18 cellular contexts compared by ENCODE assay signal in the genomic region with DNA sequence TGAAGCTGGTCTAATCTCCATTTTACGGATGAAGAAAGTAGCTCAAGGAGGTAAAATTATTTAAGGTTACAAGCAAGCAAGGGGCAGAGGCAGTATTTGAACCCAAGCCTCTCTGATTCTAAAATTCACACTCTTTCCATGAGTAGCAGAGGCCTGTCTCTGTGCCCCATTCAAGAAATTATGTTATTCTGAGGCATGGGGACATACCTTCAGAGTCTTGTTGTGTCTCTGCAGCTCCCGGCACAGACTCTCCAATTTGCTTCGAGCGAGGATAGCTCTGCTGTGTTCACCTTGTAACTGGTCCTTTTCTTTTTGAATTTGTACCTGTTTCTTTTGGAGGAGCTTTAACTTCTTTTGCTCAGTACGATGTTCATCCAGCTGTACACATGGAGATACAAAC. TPM values are rescaled to one million over a fixed set of nuclear protein-coding genes. Genes with fewer than 3 reads are reported as not detected.
"Had no signal": no experiment of that assay in that cellular context is flagged by ENCODE, and none has a peak within 500 bp of the region (broad histone marks: within the 10 kb centered on the region; RNA-seq: fewer than 3 reads in every experiment).

No MANE protein-coding gene starts in this region.

- H3K27ac ChIP-seq: left lung, ovary, thyroid gland had no signal

- H3K9me3 ChIP-seq: left lung, ovary, sigmoid colon, thyroid gland had no signal

- H3K4me3 ChIP-seq: left lung, ovary, sigmoid colon, thyroid gland had no signal

- FAIRE-seq: colon, islet of Langerhans had no signal

- H3K4me1 ChIP-seq: left lung, sigmoid colon, thyroid gland had no signal

- DNase-seq: activated CD4-positive, alpha-beta T cell treated with anti-CD3 and anti-CD28 coated beads for 48 hours; activated CD8-positive, alpha-beta memory T cell treated with anti-CD3 and anti-CD28 coated beads, Interleukin-2, amount 50 U/mL, for 4 hours; activated CD8-positive, alpha-beta T cell treated with anti-CD3 and anti-CD28 coated beads, Interleukin-2, amount 10 ng/mL, durations not matched to agents 7 days and 5 days; activated gamma-delta T cell; activated T-cell treated with anti-CD3 and anti-CD28 coated beads, Interleukin-2, amount 50 U/mL, for 72 hours; erythroblast; left lung; mammary epithelial cell; naive thymus-derived CD4-positive, alpha-beta T cell; ovary; sigmoid colon; stimulated activated CD4-positive, alpha-beta T cell treated with anti-CD3 and anti-CD28 coated beads, Interleukin-12 subunit alpha, Interleukin-12 subunit beta, amount 100 ng/mL, for 4 hours; stimulated activated CD4-positive, alpha-beta T cell treated with anti-CD3 and anti-CD28 coated beads, Interleukin-2, amount 100 ng/mL, for 24 hours; thyroid gland had no signal

- H3K27me3 ChIP-seq: left lung, ovary, sigmoid colon, thyroid gland had no signal

- H3K36me3 ChIP-seq: left lung, ovary, sigmoid colon, thyroid gland had no signal

- ATAC-seq: activated CD8-positive, alpha-beta T cell treated with anti-CD3 and anti-CD28 coated beads, Interleukin-2, amount 10 ng/mL, durations not matched to agents 7 days and 5 days; activated naive CD4-positive, alpha-beta T cell treated with anti-CD3 and anti-CD28 coated beads, Interleukin-2, amount 50 U/mL, for 72 hours; activated T-cell treated with anti-CD3 and anti-CD28 coated beads, Interleukin-2, amount 50 U/mL, for 72 hours; left lung; stimulated activated effector memory CD8-positive, alpha-beta T cell treated with anti-CD3 and anti-CD28 coated beads, Interleukin-12 subunit alpha, Interleukin-12 subunit beta, amount 100 ng/mL, for 72 hours had no signal

RNA-seq across cellular contexts. Expression of a gene that starts 21.5 kb away (rescaled TPM):
- total RNA-seq: mammary epithelial cell had no signal
- polyA plus RNA-seq: mammary epithelial cell had no signal
